In genomic region chr3:188503647-188504046, GRCh38 we compare ENCODE assay signal across 29 cellular contexts.
"Had no signal": no experiment of that assay in that cellular context is flagged by ENCODE, and none has a peak within 500 bp of the region (broad histone marks: within the 10 kb centered on the region; RNA-seq: fewer than 3 reads in every experiment).

No MANE protein-coding gene starts in this region.

- H3K36me3 ChIP-seq: brain microvascular endothelial cell, colonic mucosa had no signal

- H3K9me3 ChIP-seq: colonic mucosa had no signal

- H3K27ac Mint-ChIP-seq: activated CD4-positive, alpha-beta memory T cell treated with anti-CD3 and anti-CD28 coated beads for 36 hours; activated CD4-positive, alpha-beta T cell treated with anti-CD3 and anti-CD28 coated beads for 36 hours; activated CD4-positive, alpha-beta T cell treated with anti-CD3 and anti-CD28 coated beads, Interleukin-2, amount 10 ng/mL, durations not matched to agents 24 days and 14 days; activated CD8-positive, alpha-beta memory T cell treated with anti-CD3 and anti-CD28 coated beads, Interleukin-2, amount 10 ng/mL, durations not matched to agents 7 days and 5 days; activated CD8-positive, alpha-beta T cell treated with anti-CD3 and anti-CD28 coated beads, Interleukin-2, amount 10 ng/mL, durations not matched to agents 7 days and 5 days; activated naive CD4-positive, alpha-beta T cell treated with anti-CD3 and anti-CD28 coated beads for 36 hours; activated naive CD4-positive, alpha-beta T cell treated with anti-CD3 and anti-CD28 coated beads, Interleukin-2, amount 50 U/mL, for 24 hours; activated naive CD8-positive, alpha-beta T cell treated with anti-CD3 and anti-CD28 coated beads for 36 hours; activated naive CD8-positive, alpha-beta T cell treated with anti-CD3 and anti-CD28 coated beads, Interleukin-2, amount 50 U/mL, for 24 hours; activated T-helper 1 cell treated with anti-CD3 and anti-CD28 coated beads, Interleukin-12 subunit alpha, Interleukin-12 subunit beta, Interleukin-2, Interleukin-4 antibody, amounts not matched to agents 30 ng/mL and 10 ng/mL and 1 ng/mL, durations not matched to agents 14 hours and 24 hours and 36 hours; activated T-helper 2 cell treated with anti-CD3 and anti-CD28 coated beads, Interferon-gamma antibody, Interleukin-2, Interleukin-4, amounts not matched to agents 10 μg/mL and 5 μg/mL and 100 μg/mL, durations not matched to agents 14 hours and 24 hours and 36 hours had no signal

- H3K27me3 ChIP-seq: ascending aorta, brain microvascular endothelial cell, colonic mucosa, foreskin keratinocyte, gastroesophageal sphincter, heart right ventricle, hepatocyte had no signal

- H3K27ac ChIP-seq: ascending aorta, brain microvascular endothelial cell, colonic mucosa, foreskin keratinocyte, gastroesophageal sphincter, heart right ventricle, hepatocyte had no signal

- H3K4me3 ChIP-seq: ascending aorta, colonic mucosa, gastroesophageal sphincter, heart right ventricle, hepatocyte had no signal

- H3K27me3 Mint-ChIP-seq: activated CD4-positive, alpha-beta memory T cell treated with anti-CD3 and anti-CD28 coated beads for 36 hours; activated CD4-positive, alpha-beta T cell treated with anti-CD3 and anti-CD28 coated beads for 36 hours; activated CD4-positive, alpha-beta T cell treated with anti-CD3 and anti-CD28 coated beads, Interleukin-2, amount 10 ng/mL, durations not matched to agents 24 days and 14 days; activated CD8-positive, alpha-beta memory T cell treated with anti-CD3 and anti-CD28 coated beads, Interleukin-2, amount 10 ng/mL, durations not matched to agents 7 days and 5 days; activated naive CD4-positive, alpha-beta T cell treated with anti-CD3 and anti-CD28 coated beads, Interleukin-2, amount 50 U/mL, for 24 hours; activated naive CD8-positive, alpha-beta T cell treated with anti-CD3 and anti-CD28 coated beads for 36 hours; activated naive CD8-positive, alpha-beta T cell treated with anti-CD3 and anti-CD28 coated beads, Interleukin-2, amount 50 U/mL, for 24 hours had no signal

- H3K4me1 ChIP-seq: colonic mucosa, foreskin keratinocyte had no signal

- H3K4me2 ChIP-seq: hepatocyte had no signal

- ATAC-seq: activated CD4-positive, alpha-beta T cell treated with anti-CD3 and anti-CD28 coated beads for 36 hours; activated CD8-positive, alpha-beta memory T cell treated with anti-CD3 and anti-CD28 coated beads, Interleukin-2, amount 10 ng/mL, durations not matched to agents 7 days and 5 days; activated CD8-positive, alpha-beta T cell treated with anti-CD3 and anti-CD28 coated beads, Interleukin-2, amount 10 ng/mL, durations not matched to agents 7 days and 5 days; activated naive CD8-positive, alpha-beta T cell treated with anti-CD3 and anti-CD28 coated beads, Interleukin-2, amount 50 U/mL, for 24 hours; esophagus mucosa; foreskin keratinocyte; gastroesophageal sphincter; heart right ventricle had no signal

- H3K4me3 Mint-ChIP-seq: activated CD4-positive, alpha-beta memory T cell treated with anti-CD3 and anti-CD28 coated beads for 36 hours; activated CD4-positive, alpha-beta T cell treated with anti-CD3 and anti-CD28 coated beads for 36 hours; activated CD4-positive, alpha-beta T cell treated with anti-CD3 and anti-CD28 coated beads, Interleukin-2, amount 10 ng/mL, durations not matched to agents 24 days and 14 days; activated CD8-positive, alpha-beta memory T cell treated with anti-CD3 and anti-CD28 coated beads, Interleukin-2, amount 10 ng/mL, durations not matched to agents 7 days and 5 days; activated CD8-positive, alpha-beta T cell treated with anti-CD3 and anti-CD28 coated beads, Interleukin-2, amount 10 ng/mL, durations not matched to agents 7 days and 5 days; activated naive CD4-positive, alpha-beta T cell treated with anti-CD3 and anti-CD28 coated beads for 36 hours; activated naive CD4-positive, alpha-beta T cell treated with anti-CD3 and anti-CD28 coated beads, Interleukin-2, amount 50 U/mL, for 24 hours; activated naive CD8-positive, alpha-beta T cell treated with anti-CD3 and anti-CD28 coated beads for 36 hours; activated naive CD8-positive, alpha-beta T cell treated with anti-CD3 and anti-CD28 coated beads, Interleukin-2, amount 50 U/mL, for 24 hours; activated T-helper 1 cell treated with anti-CD3 and anti-CD28 coated beads, Interleukin-12 subunit alpha, Interleukin-12 subunit beta, Interleukin-2, Interleukin-4 antibody, amounts not matched to agents 30 ng/mL and 10 ng/mL and 1 ng/mL, durations not matched to agents 14 hours and 24 hours and 36 hours had no signal

- DNase-seq: activated CD4-positive, alpha-beta memory T cell treated with anti-CD3 and anti-CD28 coated beads for 36 hours; activated CD4-positive, alpha-beta T cell treated with anti-CD3 and anti-CD28 coated beads for 36 hours; activated CD4-positive, alpha-beta T cell treated with anti-CD3 and anti-CD28 coated beads, Interleukin-2, amount 10 ng/mL, durations not matched to agents 24 days and 14 days; activated CD4-positive, CD25-positive, alpha-beta regulatory T cell; activated CD4-positive, CD25-positive, alpha-beta regulatory T cell treated with anti-CD3 and anti-CD28 coated beads, Interleukin-2, amount 50 U/mL, for 72 hours; activated CD8-positive, alpha-beta memory T cell treated with anti-CD3 and anti-CD28 coated beads, Interleukin-2, amount 10 ng/mL, durations not matched to agents 7 days and 5 days; activated CD8-positive, alpha-beta memory T cell treated with anti-CD3 and anti-CD28 coated beads, Interleukin-2, amount 50 U/mL, for 4 hours; activated CD8-positive, alpha-beta T cell treated with anti-CD3 and anti-CD28 coated beads, Interleukin-2, amount 10 ng/mL, durations not matched to agents 7 days and 5 days; activated effector memory CD4-positive, alpha-beta T cell treated with anti-CD3 and anti-CD28 coated beads, Interleukin-2, amount 50 U/mL, for 16 hours; activated naive CD4-positive, alpha-beta T cell treated with anti-CD3 and anti-CD28 coated beads for 36 hours; activated naive CD8-positive, alpha-beta T cell treated with anti-CD3 and anti-CD28 coated beads for 36 hours; activated naive CD8-positive, alpha-beta T cell treated with anti-CD3 and anti-CD28 coated beads, Interleukin-2, amount 50 U/mL, for 24 hours; activated T-cell treated with anti-CD3 and anti-CD28 coated beads, Interleukin-2, amount 50 U/mL, for 1 hour; activated T-cell treated with anti-CD3 and anti-CD28 coated beads, Interleukin-2, amount 50 U/mL, for 48 hours; brain microvascular endothelial cell; caudate nucleus; colonic mucosa; effector CD8-positive, alpha-beta T cell; foreskin keratinocyte; heart right ventricle; T-helper 2 cell had no signal

- FAIRE-seq: endothelial cell of umbilical vein had no signal
